In genomic region chr20:62900052-62900691, GRCh38 we compare ENCODE assay signal across 8 cellular contexts. TPM values are rescaled to one million over a fixed set of nuclear protein-coding genes. Genes with fewer than 3 reads are reported as not detected.
DNase-seq lines count a peak whose midpoint lies in the region; ATAC-seq, FAIRE-seq and TF ChIP-seq lines count a peak whose summit lies in the region.

No MANE protein-coding gene starts in this region.

- H3F3A ChIP-seq in DOHH2 (ENCODE audit: control insufficient read depth, insufficient read depth): peaks cover 25% of the 10 kb centered on the region

- peaks cover 2% of the 10 kb centered on the region; the same call in 1 of the 2 replicates for H4K20me1 ChIP-seq in DOHH2 (ENCODE audit: control insufficient read depth, insufficient read depth, low read depth, low read length)

- peak overlapping the region; percentile 58 for H3K4me2 ChIP-seq in DOHH2 (ENCODE audit: low read length)

- TF ChIP-seq CTCF in DOHH2 (IDR thresholded peaks at IDR 0.05; ENCODE audit: low read depth, low read length, poor library complexity, severe bottlenecking) (peak; percentile 78), cardiac muscle cell (IDR thresholded peaks at IDR 0.05; ENCODE audit: low read depth, low read length) (peak; percentile 65)

- intact Hi-C loops in posterior cingulate gyrus (cut with DNase I): loop anchor here (1.0 to 2.0 kb wide), 2 partner anchors 26 to 109 kb away; partner anchors contain the start of gene DIDO1

- H3K27me3 Mint-ChIP-seq in activated naive CD8-positive, alpha-beta T cell treated with anti-CD3 and anti-CD28 coated beads, Interleukin-2, amount 10 ng/mL, durations not matched to agents 7 days and 5 days: no peaks in the 10 kb centered on the region

- H3K27ac Mint-ChIP-seq in activated naive CD8-positive, alpha-beta T cell treated with anti-CD3 and anti-CD28 coated beads, Interleukin-2, amount 10 ng/mL, durations not matched to agents 7 days and 5 days: peak overlapping the region; percentile 92

- no peaks in the 10 kb centered on the region for H3K9me2 ChIP-seq in DOHH2 (replicated peaks; ENCODE audit: control insufficient read depth, low read length)

- H3K9me3 ChIP-seq in DOHH2 (ENCODE audit: control insufficient read depth, insufficient read depth, low read length) (no peaks in the 10 kb centered on the region), cardiac muscle cell (ENCODE audit: low read depth) (no peaks in the 10 kb centered on the region)

- ATAC-seq in activated naive CD8-positive, alpha-beta T cell treated with anti-CD3 and anti-CD28 coated beads, Interleukin-2, amount 10 ng/mL, durations not matched to agents 7 days and 5 days (ENCODE audit: low read depth): peak; percentile 90

- no peaks in the 10 kb centered on the region for H3K27me3 ChIP-seq in DOHH2 (ENCODE audit: control insufficient read depth, low read length)
- no peaks in the 10 kb centered on the region for H3K27me3 ChIP-seq in cardiac muscle cell

- POLR2A ChIA-PET in activated naive CD8-positive, alpha-beta T cell treated with anti-CD3 and anti-CD28 coated beads, Interleukin-2, amount 10 ng/mL, durations not matched to agents 7 days and 5 days (lab: Charles Lee): interaction anchor here (1.0 to 4.0 kb wide), 5 partner anchors 18 to 54 kb away, joined by 3 to 15 read pairs (median 9); partner anchors contain the start of gene DIDO1

- H3K4me3 Mint-ChIP-seq in activated naive CD8-positive, alpha-beta T cell treated with anti-CD3 and anti-CD28 coated beads, Interleukin-2, amount 10 ng/mL, durations not matched to agents 7 days and 5 days: peak overlapping the region; percentile 70

- no peak for TF ChIP-seq POLR2A in H54 (IDR thresholded peaks at IDR 0.05; ENCODE audit: low read depth, low read length)

- FAIRE-seq in H54 (lab: Jason Lieb, UNC): no peak

- H3K9me3 Mint-ChIP-seq in activated naive CD8-positive, alpha-beta T cell treated with anti-CD3 and anti-CD28 coated beads, Interleukin-2, amount 10 ng/mL, durations not matched to agents 7 days and 5 days: no peaks in the 10 kb centered on the region

- H3K79me2 ChIP-seq in DOHH2 (ENCODE audit: control insufficient read depth, low read length): peaks cover 9% of the 10 kb centered on the region

- H3K27ac ChIP-seq in DOHH2 (ENCODE audit: low read depth, low read length) (peak overlapping the region; percentile 68), cardiac muscle cell (peak overlapping the region; percentile 77)

- H3K36me3 ChIP-seq in DOHH2 (ENCODE audit: control insufficient read depth, low read length): peaks cover 80% of the 10 kb centered on the region
- H3K36me3 ChIP-seq in cardiac muscle cell: peaks cover 40% of the 10 kb centered on the region

- DNase-seq in H54 (ENCODE audit: insufficient read length, low spot score) (peak; percentile 80), MV-4-11 (lab: John Stamatoyannopoulos, UW) (peak; percentile 52), SW480 (ENCODE audit: low spot score) (peak; percentile 71), cardiac muscle cell (ENCODE audit: low read depth in 1 of 2, low spot score in 1 of 2) (peak; percentile 83 to 85), posterior cingulate gyrus (peak; percentile 70 to 96 (median 82)), ureter (ENCODE audit: low spot score) (peak; percentile 87)
- peak; percentile 78 for DNase-seq in activated naive CD8-positive, alpha-beta T cell treated with anti-CD3 and anti-CD28 coated beads, Interleukin-2, amount 10 ng/mL, durations not matched to agents 7 days and 5 days

- peaks cover 10% of the 10 kb centered on the region for H3K36me3 Mint-ChIP-seq in activated naive CD8-positive, alpha-beta T cell treated with anti-CD3 and anti-CD28 coated beads, Interleukin-2, amount 10 ng/mL, durations not matched to agents 7 days and 5 days

- peaks cover 37% of the 10 kb centered on the region for H3K4me1 Mint-ChIP-seq in activated naive CD8-positive, alpha-beta T cell treated with anti-CD3 and anti-CD28 coated beads, Interleukin-2, amount 10 ng/mL, durations not matched to agents 7 days and 5 days

- H3K4me3 ChIP-seq in DOHH2 (ENCODE audit: low read length) (peak overlapping the region; percentile 41), cardiac muscle cell (no peak overlapping the region)

- H3K4me1 ChIP-seq in DOHH2 (ENCODE audit: control insufficient read depth, low read length) (peaks cover 27% of the 10 kb centered on the region), cardiac muscle cell (ENCODE audit: low read depth) (no peaks in the 10 kb centered on the region)

RNA-seq across cellular contexts. Expression of gene DIDO1, which starts 26.1 kb away (rescaled TPM):
- total RNA-seq in activated naive CD8-positive, alpha-beta T cell treated with anti-CD3 and anti-CD28 coated beads, Interleukin-2, amount 10 ng/mL, durations not matched to agents 7 days and 5 days: 100 to 1,000 TPM; 100 to 104 TPM
- 39.4 and 69.2 TPM in 2 replicates for total RNA-seq in cardiac muscle cell
- 28.3 and 42.5 TPM in 2 replicates for polyA plus RNA-seq in cardiac muscle cell
- 75.8 TPM for total RNA-seq in ureter

RNA-seq across cellular contexts. Expression of gene GID8, which starts 37.8 kb away (rescaled TPM):
- 10 to 100 TPM; 42.1 to 43.0 TPM for total RNA-seq in activated naive CD8-positive, alpha-beta T cell treated with anti-CD3 and anti-CD28 coated beads, Interleukin-2, amount 10 ng/mL, durations not matched to agents 7 days and 5 days
- 42.1 and 49.5 TPM in 2 replicates for total RNA-seq in cardiac muscle cell
- 24.5 and 34.0 TPM in 2 replicates for polyA plus RNA-seq in cardiac muscle cell
- 43.1 TPM for total RNA-seq in ureter

RNA-seq across cellular contexts. Expression of gene TCFL5, which starts 38.5 kb away (rescaled TPM):
- 10 to 100 TPM in 1 of 2 experiments, 1 to 10 TPM in 1; 9.3 to 10.1 TPM for total RNA-seq in activated naive CD8-positive, alpha-beta T cell treated with anti-CD3 and anti-CD28 coated beads, Interleukin-2, amount 10 ng/mL, durations not matched to agents 7 days and 5 days
- total RNA-seq in cardiac muscle cell (5.4 and 6.6 TPM in 2 replicates), ureter (11.8 TPM)
- 8.1 and 8.4 TPM in 2 replicates for polyA plus RNA-seq in cardiac muscle cell

RNA-seq across cellular contexts. Expression of gene SLC17A9, which starts 52.3 kb away (rescaled TPM):
- total RNA-seq in activated naive CD8-positive, alpha-beta T cell treated with anti-CD3 and anti-CD28 coated beads, Interleukin-2, amount 10 ng/mL, durations not matched to agents 7 days and 5 days: 10 to 100 TPM; 40.9 to 43.5 TPM
- 2.5 and 3.2 TPM in 2 replicates for total RNA-seq in cardiac muscle cell
- 1.8 and 4.1 TPM in 2 replicates for polyA plus RNA-seq in cardiac muscle cell
- total RNA-seq in ureter: 10.1 TPM
